18 cellular contexts compared by ENCODE assay signal in the genomic region with DNA sequence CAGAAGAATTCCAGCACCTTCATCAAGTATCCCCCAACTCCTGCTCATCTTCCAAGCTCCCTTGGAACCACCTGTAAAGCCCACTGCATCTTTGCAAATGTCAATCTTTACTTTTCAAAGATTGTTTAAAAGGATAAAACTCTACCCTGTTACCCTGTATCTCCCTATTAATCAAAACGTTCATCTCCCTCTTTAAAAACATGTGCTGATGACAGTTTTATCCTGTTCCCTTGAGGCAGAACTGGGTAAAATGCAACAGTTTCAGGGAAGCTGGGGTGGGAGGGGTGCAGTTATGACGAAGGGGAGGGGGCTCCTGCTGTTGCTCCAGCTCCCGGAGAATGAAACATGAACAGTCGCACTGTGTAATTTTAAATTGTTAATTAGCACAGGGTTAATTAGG.
"Had no signal": no experiment of that assay in that cellular context is flagged by ENCODE, and none has a peak within 500 bp of the region (broad histone marks: within the 10 kb centered on the region; RNA-seq: fewer than 3 reads in every experiment).

No MANE protein-coding gene starts in this region.

- H3K4me3 ChIP-seq: coronary artery, gastroesophageal sphincter, left lung, lower lobe of right lung, psoas muscle, stomach, thoracic aorta had no signal

- DNase-seq: effector CD4-positive, alpha-beta T cell; endodermal cell; immature natural killer cell; left lung; lower lobe of right lung; natural killer cell; psoas muscle; stimulated activated CD4-positive, alpha-beta T cell treated with anti-CD3 and anti-CD28 coated beads, Interleukin-2, amount 100 ng/mL, for 24 hours; stimulated activated CD4-positive, alpha-beta T cell treated with anti-CD3 and anti-CD28 coated beads, Interleukin-4, amount 100 ng/mL, for 4 hours; stimulated activated naive CD4-positive, alpha-beta T cell; stomach; substantia nigra had no signal

- H3K9me3 Mint-ChIP-seq: immature natural killer cell, memory B cell, mesothelial cell of epicardium, natural killer cell had no signal

- H3K27me3 ChIP-seq: gastroesophageal sphincter, left lung, stomach had no signal

- H3K4me1 ChIP-seq: gastroesophageal sphincter, left lung, lower lobe of right lung had no signal

- H3K4me3 Mint-ChIP-seq: endodermal cell, immature natural killer cell, memory B cell, mesothelial cell of epicardium, natural killer cell had no signal

- ATAC-seq: gastroesophageal sphincter, left lung, lower lobe of right lung, natural killer cell, psoas muscle, sciatic nerve had no signal

- H3K9me3 ChIP-seq: gastroesophageal sphincter, left lung, lower lobe of right lung, psoas muscle, stomach, thoracic aorta had no signal

- H3K36me3 Mint-ChIP-seq: immature natural killer cell, natural killer cell had no signal

- H3K4me1 Mint-ChIP-seq: endodermal cell, immature natural killer cell, memory B cell had no signal

- H3K27me3 Mint-ChIP-seq: memory B cell had no signal

- H3K27ac ChIP-seq: coronary artery, gastroesophageal sphincter, left lung, lower lobe of right lung, stomach, thoracic aorta had no signal

- H3K27ac Mint-ChIP-seq: endodermal cell, memory B cell, natural killer cell had no signal
